Comparison of ENCODE assay signal across 18 cellular contexts in the genomic region with DNA sequence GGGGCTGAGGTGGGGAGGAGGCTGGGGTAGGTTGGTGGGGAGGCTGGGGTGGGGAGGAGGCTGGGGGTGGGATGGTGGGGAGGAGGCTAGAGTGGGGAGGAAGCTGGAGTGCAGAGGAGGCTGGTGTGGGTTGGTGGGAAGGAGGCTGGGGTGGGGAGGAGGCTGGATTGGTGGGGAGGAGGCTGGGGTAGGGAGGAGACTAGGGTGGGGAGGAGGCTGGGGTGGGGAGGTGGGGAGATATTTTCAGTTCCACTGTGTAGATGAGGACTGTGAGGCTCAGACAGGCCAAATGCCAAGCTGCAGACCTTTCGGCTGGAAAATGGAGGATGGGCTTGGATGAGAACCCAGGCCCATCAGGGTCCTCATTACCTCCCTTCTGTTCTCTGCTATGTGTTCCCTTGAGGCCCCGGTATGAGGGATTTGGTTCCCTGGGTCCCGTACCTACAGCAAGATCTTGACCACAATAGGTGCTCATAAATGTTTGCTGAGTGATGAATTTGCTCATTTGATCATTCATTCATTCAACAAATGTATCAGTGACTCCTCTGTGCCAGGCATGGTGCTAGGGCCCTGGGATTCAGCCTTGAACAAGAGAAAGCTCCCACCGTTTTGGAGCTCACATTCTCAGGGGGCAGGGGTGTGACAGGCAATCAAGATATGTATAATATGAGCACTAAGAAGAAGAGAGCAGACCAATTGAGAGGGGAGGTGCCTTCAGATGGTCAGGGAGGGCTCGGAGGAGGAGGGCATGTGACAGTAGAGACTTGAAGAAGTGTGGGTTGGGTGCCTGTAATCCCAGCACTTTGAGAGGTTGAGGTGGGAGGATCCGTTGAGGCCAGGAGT. TPM values are rescaled to one million over a fixed set of nuclear protein-coding genes. Genes with fewer than 3 reads are reported as not detected.
DNase-seq lines count a peak whose midpoint lies in the region; ATAC-seq and TF ChIP-seq lines count a peak whose summit lies in the region.
"Had no signal": no experiment of that assay in that cellular context is flagged by ENCODE, and none has a peak within 500 bp of the region (broad histone marks: within the 10 kb centered on the region; RNA-seq: fewer than 3 reads in every experiment).

No MANE protein-coding gene starts in this region.

- H3K4me3 Mint-ChIP-seq in activated naive CD4-positive, alpha-beta T cell treated with anti-CD3 and anti-CD28 coated beads, Interleukin-2, amount 10 ng/mL, durations not matched to agents 7 days and 5 days, result no peak overlapping the region
- H3K4me3 Mint-ChIP-seq in activated T-helper 17 cell treated with anti-CD3 and anti-CD28 coated beads, Interleukin-2, amount 50 U/mL, for 72 hours, result no peak overlapping the region
- H3K4me3 Mint-ChIP-seq in progenitor cell of endocrine pancreas (ENCODE audit: low read depth) (no peak overlapping the region), endothelial cell (ENCODE audit: unreplicated experiment) (no peak overlapping the region)
- H3K4me3 Mint-ChIP-seq: stimulated activated naive B cell treated with anti-CD40 and anti-IgM and Interleukin-4, amounts not matched to agents 10 μg/mL and 1 μg/mL and 100 μg/mL, for 72 hours had no signal

- H3K27ac ChIP-seq in lower lobe of right lung, result no peak overlapping the region
- H3K27ac ChIP-seq: gastrocnemius medialis, right atrium auricular region had no signal

- H3K27me3 ChIP-seq in lower lobe of right lung (ENCODE audit: low read depth), result peaks cover 15% of the 10 kb centered on the region
- H3K27me3 ChIP-seq: BE2C, gastrocnemius medialis, right atrium auricular region had no signal

- peaks cover 2% of the 10 kb centered on the region for H3K4me1 Mint-ChIP-seq in activated naive CD4-positive, alpha-beta T cell treated with anti-CD3 and anti-CD28 coated beads, Interleukin-2, amount 10 ng/mL, durations not matched to agents 7 days and 5 days
- no peaks in the 10 kb centered on the region for H3K4me1 Mint-ChIP-seq in activated T-helper 17 cell treated with anti-CD3 and anti-CD28 coated beads, Interleukin-2, amount 50 U/mL, for 72 hours
- H3K4me1 Mint-ChIP-seq in progenitor cell of endocrine pancreas (ENCODE audit: low read depth) (peaks cover 3% of the 10 kb centered on the region), endothelial cell (ENCODE audit: unreplicated experiment) (peaks cover 5% of the 10 kb centered on the region)

- intact Hi-C loops in lower lobe of right lung (cut with DNase I), result no loop called here

- H3K27me3 Mint-ChIP-seq in activated naive CD4-positive, alpha-beta T cell treated with anti-CD3 and anti-CD28 coated beads, Interleukin-2, amount 10 ng/mL, durations not matched to agents 7 days and 5 days, result peaks cover 26% of the 10 kb centered on the region
- no peaks in the 10 kb centered on the region for H3K27me3 Mint-ChIP-seq in activated T-helper 17 cell treated with anti-CD3 and anti-CD28 coated beads, Interleukin-2, amount 50 U/mL, for 72 hours
- H3K27me3 Mint-ChIP-seq in progenitor cell of endocrine pancreas (peaks cover 25% of the 10 kb centered on the region), endothelial cell (ENCODE audit: unreplicated experiment) (peaks cover 16% of the 10 kb centered on the region)

- no peaks in the 10 kb centered on the region for H3K9me3 Mint-ChIP-seq in activated naive CD4-positive, alpha-beta T cell treated with anti-CD3 and anti-CD28 coated beads, Interleukin-2, amount 10 ng/mL, durations not matched to agents 7 days and 5 days
- H3K9me3 Mint-ChIP-seq in activated T-helper 17 cell treated with anti-CD3 and anti-CD28 coated beads, Interleukin-2, amount 50 U/mL, for 72 hours, result no peaks in the 10 kb centered on the region
- H3K9me3 Mint-ChIP-seq in progenitor cell of endocrine pancreas (ENCODE audit: low read depth) (no peaks in the 10 kb centered on the region), endothelial cell (ENCODE audit: unreplicated experiment) (no peaks in the 10 kb centered on the region)
- H3K9me3 Mint-ChIP-seq: stimulated activated naive B cell treated with anti-CD40 and anti-IgM and Interleukin-4, amounts not matched to agents 10 μg/mL and 1 μg/mL and 100 μg/mL, for 72 hours had no signal

- no peaks in the 10 kb centered on the region for H3K36me3 Mint-ChIP-seq in activated naive CD4-positive, alpha-beta T cell treated with anti-CD3 and anti-CD28 coated beads, Interleukin-2, amount 10 ng/mL, durations not matched to agents 7 days and 5 days
- no peaks in the 10 kb centered on the region for H3K36me3 Mint-ChIP-seq in activated T-helper 17 cell treated with anti-CD3 and anti-CD28 coated beads, Interleukin-2, amount 50 U/mL, for 72 hours (ENCODE audit: low read depth)
- no peaks in the 10 kb centered on the region for H3K36me3 Mint-ChIP-seq in progenitor cell of endocrine pancreas (ENCODE audit: insufficient read depth)
- H3K36me3 Mint-ChIP-seq in endothelial cell (ENCODE audit: low read depth, unreplicated experiment), result no peaks in the 10 kb centered on the region
- H3K36me3 Mint-ChIP-seq: stimulated activated naive B cell treated with anti-CD40 and anti-IgM and Interleukin-4, amounts not matched to agents 10 μg/mL and 1 μg/mL and 100 μg/mL, for 72 hours had no signal

- H3K4me3 ChIP-seq in lower lobe of right lung, result no peak overlapping the region
- H3K4me3 ChIP-seq: gastrocnemius medialis, right atrium auricular region had no signal

- DNase-seq in activated naive CD4-positive, alpha-beta T cell treated with anti-CD3 and anti-CD28 coated beads, Interleukin-2, amount 10 ng/mL, durations not matched to agents 7 days and 5 days, result peak; percentile 48
- no peak for DNase-seq in activated naive CD4-positive, alpha-beta T cell treated with anti-CD3 and anti-CD28 coated beads, Interleukin-2, amount 50 U/mL, for 16 hours
- DNase-seq in HS-27A (ENCODE audit: low read depth), result peak; percentile 58
- no peak for DNase-seq in progenitor cell of endocrine pancreas (ENCODE audit: low spot score, unreplicated experiment)
- no peak for DNase-seq in endothelial cell (ENCODE audit: low spot score)
- DNase-seq in lower lobe of right lung, result no peak
- DNase-seq: activated CD4-positive, CD25-positive, alpha-beta regulatory T cell treated with anti-CD3 and anti-CD28 coated beads, Interleukin-2, amount 50 U/mL, for 72 hours; activated T-cell treated with anti-CD3 and anti-CD28 coated beads, Interleukin-2, amount 50 U/mL, for 1 hour; BE2C; effector CD8-positive, alpha-beta T cell; gastrocnemius medialis; KG1; NCI-H2029; stimulated activated CD4-positive, alpha-beta T cell treated with anti-CD3 and anti-CD28 coated beads, Interleukin-4, amount 100 ng/mL, for 24 hours; stimulated activated naive B cell treated with anti-CD40 and anti-IgM and Interleukin-4, amounts not matched to agents 10 μg/mL and 1 μg/mL and 100 μg/mL, for 72 hours had no signal

- CTCF ChIA-PET in activated naive CD4-positive, alpha-beta T cell treated with anti-CD3 and anti-CD28 coated beads, Interleukin-2, amount 10 ng/mL, durations not matched to agents 7 days and 5 days (lab: Charles Lee), result no interaction called here

- H3K4me1 ChIP-seq in lower lobe of right lung, result no peaks in the 10 kb centered on the region
- H3K4me1 ChIP-seq: BE2C, gastrocnemius medialis, right atrium auricular region had no signal

- no peak for TF ChIP-seq CTCF in progenitor cell of endocrine pancreas (IDR thresholded peaks at IDR 0.05; ENCODE audit: unreplicated experiment)
- no peak for TF ChIP-seq CTCF in endothelial cell (IDR thresholded peaks at IDR 0.05; ENCODE audit: unreplicated experiment)
- TF ChIP-seq CTCF in lower lobe of right lung (IDR thresholded peaks at IDR 0.05), result no peak

- ATAC-seq in activated T-helper 17 cell treated with anti-CD3 and anti-CD28 coated beads, Interleukin-2, amount 50 U/mL, for 72 hours (replicated peaks), result no peak
- ATAC-seq in GM19463 (IDR thresholded peaks at IDR 0.05; ENCODE audit: unreplicated experiment), result no peak
- no peak for ATAC-seq in lower lobe of right lung
- ATAC-seq: gastrocnemius medialis; stimulated activated naive B cell treated with anti-CD40 and anti-IgM and Interleukin-4, amounts not matched to agents 10 μg/mL and 1 μg/mL and 100 μg/mL, for 72 hours had no signal

- no peaks in the 10 kb centered on the region for H3K9me3 ChIP-seq in lower lobe of right lung
- H3K9me3 ChIP-seq: BE2C, gastrocnemius medialis, right atrium auricular region had no signal

- H3K36me3 ChIP-seq in lower lobe of right lung, result no peaks in the 10 kb centered on the region
- H3K36me3 ChIP-seq: BE2C, gastrocnemius medialis, right atrium auricular region had no signal

- no peak overlapping the region for H3K27ac Mint-ChIP-seq in activated naive CD4-positive, alpha-beta T cell treated with anti-CD3 and anti-CD28 coated beads, Interleukin-2, amount 10 ng/mL, durations not matched to agents 7 days and 5 days
- H3K27ac Mint-ChIP-seq in activated T-helper 17 cell treated with anti-CD3 and anti-CD28 coated beads, Interleukin-2, amount 50 U/mL, for 72 hours, result peak overlapping the region; percentile 40
- H3K27ac Mint-ChIP-seq in progenitor cell of endocrine pancreas (peak overlapping the region; percentile 53), endothelial cell (ENCODE audit: unreplicated experiment) (no peak overlapping the region)
- H3K27ac Mint-ChIP-seq: stimulated activated naive B cell treated with anti-CD40 and anti-IgM and Interleukin-4, amounts not matched to agents 10 μg/mL and 1 μg/mL and 100 μg/mL, for 72 hours had no signal

RNA-seq across cellular contexts. Expression of a gene that starts 36.2 kb away (rescaled TPM):
- total RNA-seq in activated T-helper 17 cell treated with anti-CD3 and anti-CD28 coated beads, Interleukin-2, amount 50 U/mL, for 72 hours, result 10 to 100 TPM in 1 of 2 donors, 1 to 10 TPM in 1; 9.9 to 28.5 TPM
- total RNA-seq in progenitor cell of endocrine pancreas (89.7 and 90.4 TPM in 2 replicates), endothelial cell (ENCODE audit: unreplicated experiment) (150 TPM), lower lobe of right lung (14.3 TPM)

RNA-seq across cellular contexts. Expression of a gene that starts 52.4 kb away (rescaled TPM):
- under 1 TPM in 1 of 2 donors, not detected in 1; 0.05 TPM for total RNA-seq in activated T-helper 17 cell treated with anti-CD3 and anti-CD28 coated beads, Interleukin-2, amount 50 U/mL, for 72 hours
- 0.10 and 0.24 TPM in 2 replicates for total RNA-seq in progenitor cell of endocrine pancreas
- total RNA-seq in endothelial cell (ENCODE audit: unreplicated experiment), result not detected
- total RNA-seq in lower lobe of right lung, result not detected
- total RNA-seq: gastrocnemius medialis, right atrium auricular region had no signal

Comparison
In these comparisons a context has a peak if more than half of its experiments do, and no peak if none do; other contexts are left out.
1. DNase-seq: peak in activated naive CD4-positive, alpha-beta T cell treated with anti-CD3 and anti-CD28 coated beads, Interleukin-2, amount 10 ng/mL, durations not matched to agents 7 days and 5 days (single experiment) and HS-27A (single experiment); none in activated naive CD4-positive, alpha-beta T cell treated with anti-CD3 and anti-CD28 coated beads, Interleukin-2, amount 50 U/mL, for 16 hours (single experiment), progenitor cell of endocrine pancreas (single experiment), endothelial cell (single experiment) and lower lobe of right lung (single experiment).
2. H3K27ac Mint-ChIP-seq: peak in activated T-helper 17 cell treated with anti-CD3 and anti-CD28 coated beads, Interleukin-2, amount 50 U/mL, for 72 hours (single experiment) and progenitor cell of endocrine pancreas (single experiment); none in activated naive CD4-positive, alpha-beta T cell treated with anti-CD3 and anti-CD28 coated beads, Interleukin-2, amount 10 ng/mL, durations not matched to agents 7 days and 5 days (single experiment) and endothelial cell (single experiment).